Comparison of ENCODE assay signal across 24 cellular contexts in the genomic region with DNA sequence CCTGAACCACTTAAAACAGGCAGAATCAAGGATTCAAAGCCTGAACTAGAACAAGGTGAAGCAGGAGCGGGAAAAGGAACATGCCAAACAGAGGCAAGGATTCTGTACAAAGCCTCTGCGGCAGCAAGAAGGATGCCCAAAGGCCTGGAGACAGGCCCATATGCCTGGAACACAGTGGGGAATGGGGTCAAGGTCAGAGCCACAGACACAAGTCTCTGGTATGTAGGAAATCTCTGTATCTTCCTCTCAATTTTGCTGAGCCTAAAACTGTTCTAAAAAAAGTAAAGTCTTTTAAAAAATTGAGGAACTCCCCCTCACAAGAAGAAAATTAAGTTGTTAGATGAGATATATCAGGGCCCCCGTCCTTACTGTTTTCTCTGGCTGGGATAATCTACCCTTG.
"Had no signal": no experiment of that assay in that cellular context is flagged by ENCODE, and none has a peak within 500 bp of the region (broad histone marks: within the 10 kb centered on the region; RNA-seq: fewer than 3 reads in every experiment).

No MANE protein-coding gene starts in this region.

- ATAC-seq: effector memory CD8-positive, alpha-beta T cell; esophagus mucosa; foreskin keratinocyte; gastrocnemius medialis; gastroesophageal sphincter; heart left ventricle; heart right ventricle had no signal

- H3K36me3 ChIP-seq: colonic mucosa, esophagus muscularis mucosa, esophagus squamous epithelium, gastrocnemius medialis, gastroesophageal sphincter, heart left ventricle, heart right ventricle had no signal

- H3K27me3 ChIP-seq: colonic mucosa, dorsolateral prefrontal cortex, esophagus muscularis mucosa, esophagus squamous epithelium, foreskin keratinocyte, gastrocnemius medialis, gastroesophageal sphincter, heart left ventricle, heart right ventricle had no signal

- H3K27ac ChIP-seq: colonic mucosa, coronary artery, dorsolateral prefrontal cortex, epithelial cell of prostate, esophagus muscularis mucosa, esophagus squamous epithelium, foreskin keratinocyte, gastrocnemius medialis, gastroesophageal sphincter, heart left ventricle, heart right ventricle had no signal

- H3K9me3 ChIP-seq: colonic mucosa, esophagus muscularis mucosa, esophagus squamous epithelium, gastrocnemius medialis, gastroesophageal sphincter, heart left ventricle, heart right ventricle had no signal

- H3K4me3 ChIP-seq: colonic mucosa, coronary artery, dorsolateral prefrontal cortex, esophagus muscularis mucosa, esophagus squamous epithelium, gastrocnemius medialis, gastroesophageal sphincter, heart left ventricle, heart right ventricle had no signal

- DNase-seq: colonic mucosa; cortex of kidney; dermis blood vessel endothelial cell; dorsolateral prefrontal cortex; effector CD4-positive, alpha-beta T cell; effector CD8-positive, alpha-beta T cell; effector memory CD4-positive, alpha-beta T cell; effector memory CD8-positive, alpha-beta T cell; endodermal cell; erythroblast; esophagus squamous epithelium; foreskin fibroblast; foreskin keratinocyte; foreskin melanocyte; gastrocnemius medialis; glutamatergic neuron; head of caudate nucleus; heart left ventricle; heart right ventricle had no signal

- H3K4me1 ChIP-seq: colonic mucosa, esophagus muscularis mucosa, esophagus squamous epithelium, foreskin keratinocyte, gastrocnemius medialis, gastroesophageal sphincter, heart left ventricle, heart right ventricle had no signal
